2 cellular contexts compared by ENCODE assay signal in the genomic region with DNA sequence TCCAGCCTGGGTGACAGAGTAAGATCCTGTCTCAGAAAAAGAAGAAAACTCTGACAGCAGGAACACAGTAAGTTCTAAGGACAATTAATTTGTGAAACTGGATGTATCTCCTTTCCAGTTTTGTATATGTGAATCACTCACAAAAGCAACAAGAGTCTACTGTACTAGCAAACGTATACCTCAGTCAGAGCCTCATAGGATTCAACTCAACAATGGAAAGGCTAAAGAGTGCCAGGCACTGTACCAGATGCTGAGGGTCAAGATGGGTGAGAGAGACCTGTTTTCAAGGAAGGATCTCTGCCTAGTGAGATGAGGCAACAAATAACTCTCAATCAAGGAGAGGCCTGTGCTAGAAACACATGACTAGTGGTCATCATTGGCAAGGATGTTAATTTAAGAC.
TF ChIP-seq lines count a peak whose summit lies in the region.

No MANE protein-coding gene starts in this region.

TF ChIP-seq in IMR-90, 13 proteins besides CTCF, POLR2A, EP300 and RAD21:
- TF ChIP-seq FOS (IDR thresholded peaks at IDR 0.05; ENCODE audit: low read depth, low read length), result no peak
- TF ChIP-seq, protein P1, sequence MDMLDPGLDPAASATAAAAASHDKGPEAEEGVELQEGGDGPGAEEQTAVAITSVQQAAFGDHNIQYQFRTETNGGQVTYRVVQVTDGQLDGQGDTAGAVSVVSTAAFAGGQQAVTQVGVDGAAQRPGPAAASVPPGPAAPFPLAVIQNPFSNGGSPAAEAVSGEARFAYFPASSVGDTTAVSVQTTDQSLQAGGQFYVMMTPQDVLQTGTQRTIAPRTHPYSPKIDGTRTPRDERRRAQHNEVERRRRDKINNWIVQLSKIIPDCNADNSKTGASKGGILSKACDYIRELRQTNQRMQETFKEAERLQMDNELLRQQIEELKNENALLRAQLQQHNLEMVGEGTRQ (IDR thresholded peaks at IDR 0.05; ENCODE audit: low read depth, low read length), result no peak
- TF ChIP-seq MXI1 (IDR thresholded peaks at IDR 0.05; ENCODE audit: borderline replicate concordance, low read depth, low read length), result no peak
- no peak for TF ChIP-seq ELK1 (IDR thresholded peaks at IDR 0.05; ENCODE audit: borderline replicate concordance, low read depth, low read length)
- no peak for TF ChIP-seq BHLHE40 (IDR thresholded peaks at IDR 0.05; ENCODE audit: low read depth, low read length)
- no peak for TF ChIP-seq RFX5 (IDR thresholded peaks at IDR 0.05; ENCODE audit: low read depth, low read length)
- TF ChIP-seq CEBPB (IDR thresholded peaks at IDR 0.05; ENCODE audit: low read depth, low read length), result no peak
- no peak for TF ChIP-seq NFE2L2 (IDR thresholded peaks at IDR 0.05; ENCODE audit: low read depth, low read length)
- TF ChIP-seq RCOR1 (IDR thresholded peaks at IDR 0.05; ENCODE audit: insufficient replicate concordance, low read length), result no peak
- no peak for TF ChIP-seq SMC3 (IDR thresholded peaks at IDR 0.05; ENCODE audit: low read depth, low read length)
- TF ChIP-seq CHD1 (IDR thresholded peaks at IDR 0.05; ENCODE audit: low read depth, low read length), result no peak
- no peak for TF ChIP-seq MAZ (IDR thresholded peaks at IDR 0.05; ENCODE audit: borderline replicate concordance, low read depth, low read length)
- TF ChIP-seq MAFK (IDR thresholded peaks at IDR 0.05; ENCODE audit: low read depth, low read length), result no peak

TF ChIP-seq in K562, 482 proteins besides CTCF, POLR2A, EP300 and RAD21:
- TF ChIP-seq POLR2B (IDR thresholded peaks at IDR 0.05; ENCODE audit: low read depth, partially characterized antibody), result peak; percentile 20
- no peak for TF ChIP-seq ZNF24 (IDR thresholded peaks at IDR 0.05)
- TF ChIP-seq ZBTB8A (IDR thresholded peaks at IDR 0.05; ENCODE audit: partially characterized antibody), result no peak
- no peak for TF ChIP-seq ATF7 (IDR thresholded peaks at IDR 0.05)
- no peak for TF ChIP-seq ZNF174 (CRISPR knock-in tag; IDR thresholded peaks at IDR 0.05)
- no peak for TF ChIP-seq SAFB (IDR thresholded peaks at IDR 0.05; ENCODE audit: borderline replicate concordance, low read depth, low read length)
- no peak for TF ChIP-seq EHMT2 (IDR thresholded peaks at IDR 0.05)
